12 cellular contexts compared by ENCODE assay signal in the genomic region with DNA sequence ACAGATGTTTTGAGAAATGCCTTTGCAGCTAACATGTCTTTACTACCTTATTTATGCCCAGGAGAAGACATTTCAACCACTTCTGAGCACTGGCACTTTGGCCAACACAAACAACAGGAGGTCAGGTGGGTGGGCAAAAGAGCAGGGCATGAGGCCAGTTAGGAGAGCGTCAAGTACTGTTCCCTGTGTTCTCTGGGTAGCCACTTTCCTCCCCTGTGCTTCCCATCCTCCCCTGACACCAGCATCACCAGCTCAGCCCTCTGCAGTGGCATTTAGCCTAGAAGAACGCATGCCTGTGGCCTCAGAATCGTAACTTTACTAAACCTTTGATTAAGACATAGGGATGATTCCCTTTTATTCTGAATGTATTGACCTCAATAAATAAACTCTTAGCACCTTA. TPM values are rescaled to one million over a fixed set of nuclear protein-coding genes. Genes with fewer than 3 reads are reported as not detected.
DNase-seq lines count a peak whose midpoint lies in the region; ATAC-seq and TF ChIP-seq lines count a peak whose summit lies in the region.
"Had no signal": no experiment of that assay in that cellular context is flagged by ENCODE, and none has a peak within 500 bp of the region (broad histone marks: within the 10 kb centered on the region; RNA-seq: fewer than 3 reads in every experiment).

No MANE protein-coding gene starts in this region.

- DNase-seq in heart right ventricle, result no peak
- no peak for DNase-seq in Right ventricle myocardium superior
- no peak for DNase-seq in adipocyte (ENCODE audit: low read depth)
- DNase-seq in naive B cell, result no peak
- DNase-seq in upper lobe of left lung, result peak in 1 of 2 donors; percentile 76
- no peak for DNase-seq in GM13977 (ENCODE audit: low spot score)
- no peak for DNase-seq in GM23338 (ENCODE audit: low spot score)
- DNase-seq in activated CD8-positive, alpha-beta memory T cell treated with anti-CD3 and anti-CD28 coated beads, Interleukin-2, amount 50 U/mL, for 48 hours, result no peak
- DNase-seq: NCI-H226, occipital lobe had no signal

- TF ChIP-seq CTCF in heart right ventricle (IDR thresholded peaks at IDR 0.05) (no peak), upper lobe of left lung (IDR thresholded peaks at IDR 0.05) (no peak), GM13977 (IDR thresholded peaks at IDR 0.05; ENCODE audit: extremely low read depth, insufficient read depth, missing control alignments) (no peak), GM23338 (conservative IDR thresholded peaks at IDR 0.05; ENCODE audit: low read depth in 2 of 2) (no peak)

- in situ Hi-C loops in GM13977 (cut with MboI; ENCODE audit: low pct_unique_long_range_greater_than_20kb, low sequenced_read_pairs, unreplicated experiment), result no loop called here

- H3K36me3 ChIP-seq in heart right ventricle (no peaks in the 10 kb centered on the region), adipocyte (ENCODE audit: control insufficient read depth, insufficient read depth, low read length, severe bottlenecking) (no peaks in the 10 kb centered on the region), upper lobe of left lung (no peaks in the 10 kb centered on the region), GM23338 (ENCODE audit: insufficient read depth) (no peaks in the 10 kb centered on the region)

- no peak for TF ChIP-seq POLR2A in upper lobe of left lung (IDR thresholded peaks at IDR 0.05)

- H3K4me3 ChIP-seq in heart right ventricle, result no peak overlapping the region
- peak overlapping the region; percentile 27 for H3K4me3 ChIP-seq in adipocyte (ENCODE audit: low read length)
- no peak overlapping the region for H3K4me3 ChIP-seq in upper lobe of left lung
- H3K4me3 ChIP-seq in GM23338, result no peak overlapping the region
- H3K4me3 ChIP-seq: SK-N-MC had no signal

- H3F3A ChIP-seq in GM23338 (replicated peaks; ENCODE audit: low read depth), result peaks cover 6% of the 10 kb centered on the region; the same call in 1 of the 2 replicates

- ATAC-seq in heart right ventricle (no peak), Right ventricle myocardium superior (ENCODE audit: poor library complexity) (no peak), naive B cell (ENCODE audit: low read depth in 2 of 2) (no peak), upper lobe of left lung (ENCODE audit: low FRiP score in 2 of 2) (no peak), GM23338 (no peak)
- ATAC-seq: HepG2 had no signal

- H3K9ac ChIP-seq in adipocyte (ENCODE audit: low read length), result peak overlapping the region; percentile 65

- H3K9me2 ChIP-seq in GM23338 (ENCODE audit: insufficient read depth), result no peaks in the 10 kb centered on the region

- H3K27ac Mint-ChIP-seq in naive B cell (peak overlapping the region; percentile 95 to 100 (median 98)), GM23338 (no peak overlapping the region)

- no peak overlapping the region for H3K4me2 ChIP-seq in GM23338

- H3K9me3 ChIP-seq in heart right ventricle (no peaks in the 10 kb centered on the region), adipocyte (ENCODE audit: control insufficient read depth, low read length) (no peaks in the 10 kb centered on the region), upper lobe of left lung (no peaks in the 10 kb centered on the region)

- H3K4me3 Mint-ChIP-seq in naive B cell (peak overlapping the region in 7 of 8 donors; percentile 70 to 93 (median 85)), GM23338 (no peak overlapping the region)

- WGBS in heart right ventricle, 2 donors, result 79 to 84% methylated on average over 3 of the region's 3 CpGs
- 58 to 63% methylated on average over 3 of the region's 3 CpGs for WGBS in upper lobe of left lung, 2 donors

- no peaks in the 10 kb centered on the region for H3K79me2 ChIP-seq in GM23338 (replicated peaks; ENCODE audit: insufficient read depth)

- H3K36me3 Mint-ChIP-seq in naive B cell, result no peaks in the 10 kb centered on the region
- H3K36me3 Mint-ChIP-seq in GM23338 (ENCODE audit: low read depth), result no peaks in the 10 kb centered on the region

- no peak for TF ChIP-seq EP300 in upper lobe of left lung (IDR thresholded peaks at IDR 0.05)

- H3K9me3 Mint-ChIP-seq in naive B cell, result no peaks in the 10 kb centered on the region
- no peaks in the 10 kb centered on the region for H3K9me3 Mint-ChIP-seq in GM23338

- H3K27me3 Mint-ChIP-seq in naive B cell, result no peaks in the 10 kb centered on the region
- peaks cover 23% of the 10 kb centered on the region for H3K27me3 Mint-ChIP-seq in GM23338 (ENCODE audit: insufficient read depth, low read depth, poor library complexity)

- H2AFZ ChIP-seq in GM23338, result no peak overlapping the region

- H4K20me1 ChIP-seq in GM23338 (replicated peaks; ENCODE audit: insufficient read depth), result no peaks in the 10 kb centered on the region

- H3K4me1 ChIP-seq in heart right ventricle, result peaks cover 35 to 88% (median 77%) of the 10 kb centered on the region in 9 donors
- peaks cover 55% of the 10 kb centered on the region for H3K4me1 ChIP-seq in adipocyte (ENCODE audit: control insufficient read depth, insufficient read depth, low read length)
- H3K4me1 ChIP-seq in upper lobe of left lung, result peaks cover 79 to 86% (median 81%) of the 10 kb centered on the region in 4 donors
- H3K4me1 ChIP-seq in GM23338 (ENCODE audit: insufficient read depth), result peaks cover 30% of the 10 kb centered on the region

- peak overlapping the region; percentile 84 to 98 (median 94) for H3K27ac ChIP-seq in heart right ventricle
- peak overlapping the region; percentile 94 to 97 (median 96) for H3K27ac ChIP-seq in upper lobe of left lung
- no peak overlapping the region for H3K27ac ChIP-seq in GM23338 (ENCODE audit: low read depth)
- H3K27ac ChIP-seq: SK-N-MC had no signal

- intact Hi-C loops in heart right ventricle (cut with DNase I), result no loop called here
- intact Hi-C loops in Right ventricle myocardium superior (cut with DNase I), result no loop called here

- H3K27me3 ChIP-seq in heart right ventricle, result no peaks in the 10 kb centered on the region
- H3K27me3 ChIP-seq in adipocyte (replicated peaks; ENCODE audit: control insufficient read depth, insufficient read depth, low read length), result peaks cover 5% of the 10 kb centered on the region
- no peaks in the 10 kb centered on the region for H3K27me3 ChIP-seq in upper lobe of left lung
- H3K27me3 ChIP-seq in GM23338 (ENCODE audit: insufficient read depth), result peaks cover 69% of the 10 kb centered on the region

- peaks cover 81 to 97% (median 96%) of the 10 kb centered on the region in 3 donors for H3K4me1 Mint-ChIP-seq in naive B cell
- peaks cover 61% of the 10 kb centered on the region for H3K4me1 Mint-ChIP-seq in GM23338

RNA-seq across cellular contexts. Expression of a gene that starts 18.3 kb away (rescaled TPM):
- 100 to 1,000 TPM in 3 of 10 donors, 10 to 100 TPM in 7; 26.4 to 349 (median 58.9) TPM for total RNA-seq in heart right ventricle
- 10 to 100 TPM; 28.3 to 49.6 TPM for polyA plus RNA-seq in heart right ventricle
- total RNA-seq in Right ventricle myocardium superior, result 40.5 TPM
- 100 to 1,000 TPM; 315 to 687 (median 417) TPM for polyA plus RNA-seq in naive B cell (ENCODE audit: low read depth in 6 of 6)
- total RNA-seq in upper lobe of left lung, result 100 to 1,000 TPM in 3 of 6 donors, 10 to 100 TPM in 3; 59.1 to 178 (median 104) TPM
- total RNA-seq in GM23338 (2014; rRNA removed; shearing (Covaris generic)), result 7.8 and 9.1 TPM in 2 replicates
- polyA plus RNA-seq in GM23338 (2016; fragmentation: Nextera tagmentation; extraction: Ambion mirVana), result 5.7 and 6.3 TPM in 2 replicates

RNA-seq across cellular contexts. Expression of a gene that starts 27.3 kb away (rescaled TPM):
- total RNA-seq in heart right ventricle (10 to 100 TPM in 5 of 10 donors, 1 to 10 TPM in 5; 7.0 to 20.5 (median 10.7) TPM), Right ventricle myocardium superior (5.9 TPM), upper lobe of left lung (10 to 100 TPM; 12.5 to 46.7 (median 25.4) TPM)
- polyA plus RNA-seq in heart right ventricle (10 to 100 TPM in 1 of 2 donors, 1 to 10 TPM in 1; 4.5 to 11.2 TPM), naive B cell (ENCODE audit: low read depth in 6 of 6) (not detected), GM23338 (2016; fragmentation: Nextera tagmentation; extraction: Ambion mirVana) (0.27 TPM in 1 of 2 replicates, not detected in the other)
- total RNA-seq in GM23338 (2014; rRNA removed; shearing (Covaris generic)), result 0.31 and 1.3 TPM in 2 replicates
- total RNA-seq: HepG2 had no signal
